ENCODE assay signal across 15 cellular contexts in genomic region chr4:149676076-149676475, GRCh38.
DNase-seq lines count a peak whose midpoint lies in the region; ATAC-seq and TF ChIP-seq lines count a peak whose summit lies in the region.
"Had no signal": no experiment of that assay in that cellular context is flagged by ENCODE, and none has a peak within 500 bp of the region (broad histone marks: within the 10 kb centered on the region; RNA-seq: fewer than 3 reads in every experiment).

No MANE protein-coding gene starts in this region.

- H3K36me3 Mint-ChIP-seq in H9 (ENCODE audit: insufficient read depth in 1 of 3, low read depth in 3 of 3), result no peaks in the 10 kb centered on the region
- H3K36me3 Mint-ChIP-seq: activated naive CD8-positive, alpha-beta T cell treated with anti-CD3 and anti-CD28 coated beads for 36 hours had no signal

- peak; percentile 82 for ATAC-seq in GM19035 (IDR thresholded peaks at IDR 0.05; ENCODE audit: unreplicated experiment)
- ATAC-seq in HG02588 (IDR thresholded peaks at IDR 0.05; ENCODE audit: unreplicated experiment), result peak; percentile 81
- ATAC-seq in HG03342 (IDR thresholded peaks at IDR 0.05; ENCODE audit: unreplicated experiment), result peak; percentile 95
- ATAC-seq: activated CD8-positive, alpha-beta T cell treated with anti-CD3 and anti-CD28 coated beads for 36 hours; foreskin keratinocyte had no signal

- H3K4me1 ChIP-seq in H9 (ENCODE audit: insufficient read depth, low read length) (no peaks in the 10 kb centered on the region), right atrium auricular region (no peaks in the 10 kb centered on the region)
- H3K4me1 ChIP-seq: foreskin keratinocyte had no signal

- no peak overlapping the region for H2BK5ac ChIP-seq in H9 (ENCODE audit: insufficient read length, low read length)

- no peaks in the 10 kb centered on the region for H3K36me3 ChIP-seq in right atrium auricular region

- H3K14ac ChIP-seq in H9 (ENCODE audit: insufficient read depth, low read length), result no peak overlapping the region

- no peak overlapping the region for H3K4ac ChIP-seq in H9 (ENCODE audit: low read depth, low read length)

- H3K18ac ChIP-seq in H9 (ENCODE audit: insufficient read length, low read depth, low read length), result no peak overlapping the region

- no peak overlapping the region for H2BK15ac ChIP-seq in H9 (ENCODE audit: low read depth, low read length)

- H3K27ac ChIP-seq in H9 (ENCODE audit: insufficient read length, low read depth, low read length) (no peak overlapping the region), right atrium auricular region (no peak overlapping the region)
- H3K27ac ChIP-seq: foreskin keratinocyte had no signal

- peak; percentile 7 for DNase-seq in foreskin melanocyte
- DNase-seq in medulla oblongata (ENCODE audit: extremely low spot score), result no peak
- DNase-seq in H9, result no peak
- no peak for DNase-seq in right atrium auricular region (ENCODE audit: low spot score)
- DNase-seq: activated CD8-positive, alpha-beta T cell treated with anti-CD3 and anti-CD28 coated beads for 36 hours; activated naive CD8-positive, alpha-beta T cell treated with anti-CD3 and anti-CD28 coated beads for 36 hours; dermis blood vessel endothelial cell; foreskin keratinocyte; NCI-H1105; NCI-H82 had no signal

- H2AK5ac ChIP-seq in H9 (ENCODE audit: insufficient read length, low read length), result no peak overlapping the region

- H3K4me3 Mint-ChIP-seq in H9, result no peak overlapping the region
- H3K4me3 Mint-ChIP-seq: activated CD8-positive, alpha-beta T cell treated with anti-CD3 and anti-CD28 coated beads for 36 hours; activated naive CD8-positive, alpha-beta T cell treated with anti-CD3 and anti-CD28 coated beads for 36 hours; neural crest cell had no signal

- H3K9me3 ChIP-seq in H9 (ENCODE audit: control insufficient read depth, low read depth, low read length), result no peaks in the 10 kb centered on the region
- peaks cover 0 to 23% of the 10 kb centered on the region in 2 donors for H3K9me3 ChIP-seq in right atrium auricular region

- no peaks in the 10 kb centered on the region for H3K27me3 Mint-ChIP-seq in H9 (ENCODE audit: low read depth)
- H3K27me3 Mint-ChIP-seq: activated CD8-positive, alpha-beta T cell treated with anti-CD3 and anti-CD28 coated beads for 36 hours; activated naive CD8-positive, alpha-beta T cell treated with anti-CD3 and anti-CD28 coated beads for 36 hours had no signal

- H3K4me1 Mint-ChIP-seq in H9, result no peaks in the 10 kb centered on the region
- H3K4me1 Mint-ChIP-seq: activated naive CD8-positive, alpha-beta T cell treated with anti-CD3 and anti-CD28 coated beads for 36 hours; neural crest cell had no signal

- H2BK12ac ChIP-seq in H9 (ENCODE audit: insufficient read length, low read depth, low read length), result no peak overlapping the region

- H3K79me1 ChIP-seq in H9 (ENCODE audit: insufficient read depth, low read depth, low read length, poor library complexity, severe bottlenecking), result no peaks in the 10 kb centered on the region

- H3K4me3 ChIP-seq in right atrium auricular region, result no peak overlapping the region
- H3K4me3 ChIP-seq: smooth muscle cell had no signal

- H3K9me3 Mint-ChIP-seq in H9, result peaks cover 0 to 2% of the 10 kb centered on the region in 2 experiments; a peak in 2 of 5 replicates

- H4K5ac ChIP-seq in H9 (ENCODE audit: insufficient read length, low read depth, low read length), result no peak overlapping the region

- no peak overlapping the region for H3K9ac ChIP-seq in H9 (ENCODE audit: extremely low read depth, insufficient read length, low read length)

- WGBS in H9 (ENCODE audit: extremely low coverage, insufficient read length, low lambda C conversion rate), result no CpG with 5 or more reads among the region's 3 CpGs

- no peak overlapping the region for H3K27ac Mint-ChIP-seq in H9
- H3K27ac Mint-ChIP-seq: activated CD8-positive, alpha-beta T cell treated with anti-CD3 and anti-CD28 coated beads for 36 hours; activated naive CD8-positive, alpha-beta T cell treated with anti-CD3 and anti-CD28 coated beads for 36 hours had no signal

- no peak overlapping the region for H3K4me2 ChIP-seq in H9 (ENCODE audit: insufficient read depth, insufficient read length, low read length)
- H3K4me2 ChIP-seq: smooth muscle cell had no signal

- no peak overlapping the region for H2AFZ ChIP-seq in H9 (ENCODE audit: low read length)

- H3T11ph ChIP-seq in H9 (ENCODE audit: low read length), result no peak overlapping the region

- H4K8ac ChIP-seq in H9 (replicated peaks; ENCODE audit: insufficient read length, low read depth, low read length), result no peak overlapping the region

- H4K91ac ChIP-seq in H9 (ENCODE audit: insufficient read length, low read depth, low read length), result no peak overlapping the region

- H3K27me3 ChIP-seq in H9 (ENCODE audit: insufficient read depth, low read length), result no peaks in the 10 kb centered on the region
- no peaks in the 10 kb centered on the region for H3K27me3 ChIP-seq in right atrium auricular region
- H3K27me3 ChIP-seq: foreskin keratinocyte had no signal

- H3K23me2 ChIP-seq in H9 (ENCODE audit: insufficient read length, low read depth, low read length, poor library complexity, severe bottlenecking), result no peaks in the 10 kb centered on the region

- H2BK20ac ChIP-seq in H9 (ENCODE audit: low read depth, low read length, poor library complexity, severe bottlenecking), result no peak overlapping the region

- H3K79me2 ChIP-seq in H9 (ENCODE audit: insufficient read depth, low read length), result no peaks in the 10 kb centered on the region

- H3K56ac ChIP-seq in H9 (ENCODE audit: insufficient read length, low read depth, low read length), result no peak overlapping the region

- TF ChIP-seq CTCF in H9 (conservative IDR thresholded peaks at IDR 0.05) (no peak), right atrium auricular region (IDR thresholded peaks at IDR 0.05) (no peak)

- no peak overlapping the region for H2BK120ac ChIP-seq in H9 (ENCODE audit: low read depth, low read length, poor library complexity, severe bottlenecking)

- H3K23ac ChIP-seq in H9 (ENCODE audit: insufficient read length, low read depth, low read length), result no peak overlapping the region

- H4K20me1 ChIP-seq in H9 (ENCODE audit: control insufficient read depth, insufficient read depth, insufficient read length), result no peaks in the 10 kb centered on the region
